Comparison of ENCODE assay signal across 15 cellular contexts in genomic region chr4:108272566-108272965, GRCh38.
DNase-seq lines count a peak whose midpoint lies in the region; ATAC-seq and TF ChIP-seq lines count a peak whose summit lies in the region.
"Had no signal": no experiment of that assay in that cellular context is flagged by ENCODE, and none has a peak within 500 bp of the region (broad histone marks: within the 10 kb centered on the region; RNA-seq: fewer than 3 reads in every experiment).

No MANE protein-coding gene starts in this region.

- no peak overlapping the region for H2AK5ac ChIP-seq in trophoblast cell (ENCODE audit: low read length)

- H2BK5ac ChIP-seq in trophoblast cell (ENCODE audit: low read depth, low read length, poor library complexity) = no peak overlapping the region

- no peaks in the 10 kb centered on the region for H3K9me2 ChIP-seq in MM.1S (replicated peaks; ENCODE audit: insufficient read depth, low read length)

- H2BK12ac ChIP-seq in trophoblast cell (ENCODE audit: low read length) = no peak overlapping the region

- no peak for TF ChIP-seq CTCF in AG04450 (IDR thresholded peaks at IDR 0.05; ENCODE audit: low read depth, low read length)
- TF ChIP-seq CTCF in MM.1S (IDR thresholded peaks at IDR 0.05; ENCODE audit: low read length) = no peak

- no peak overlapping the region for H3K14ac ChIP-seq in trophoblast cell (ENCODE audit: low read length)

- H3K9me3 ChIP-seq in AG04450 (ENCODE audit: control insufficient read depth, insufficient read depth, low read length) = no peaks in the 10 kb centered on the region
- no peaks in the 10 kb centered on the region for H3K9me3 ChIP-seq in SJSA1 (replicated peaks)
- H3K9me3 ChIP-seq in trophoblast cell (ENCODE audit: insufficient read depth, low read depth, low read length) = no peaks in the 10 kb centered on the region
- no peaks in the 10 kb centered on the region for H3K9me3 ChIP-seq in MM.1S (replicated peaks; ENCODE audit: insufficient read depth, low read length)

- WGBS in trophoblast cell (ENCODE audit: extremely low coverage, insufficient coverage, insufficient read length) = no CpG with 5 or more reads among the region's 2 CpGs

- ATAC-seq in HG03521 (IDR thresholded peaks at IDR 0.05; ENCODE audit: unreplicated experiment) = no peak

- H3K4me2 ChIP-seq in trophoblast cell (ENCODE audit: low read length) = no peak overlapping the region
- H3K4me2 ChIP-seq in MM.1S (ENCODE audit: low read depth, low read length) = no peak overlapping the region

- DNase-seq in AG04450 (ENCODE audit: low read depth, low spot score) (peak; percentile 48), EL (peak; percentile 14), SJSA1 (ENCODE audit: low read depth in 1 of 2, low spot score in 2 of 2) (peak; percentile 48 to 78), fibroblast of peridontal ligament (ENCODE audit: extremely low read depth) (peak; percentile 45), trophoblast cell (no peak), NCI-H2107 treated with DMSO at 0.1 percent for 48 hours (lab: John Stamatoyannopoulos, UW; ENCODE audit: unreplicated experiment) (no peak), MM.1S (no peak)
- DNase-seq: activated CD8-positive, alpha-beta memory T cell treated with anti-CD3 and anti-CD28 coated beads, Interleukin-2, amount 50 U/mL, for 48 hours; activated naive CD4-positive, alpha-beta T cell treated with anti-CD3 and anti-CD28 coated beads, Interleukin-2, amount 10 ng/mL, durations not matched to agents 7 days and 5 days; endodermal cell; mesendoderm; retina; SHP77 treated with DMSO at 0.1 percent for 48 hours had no signal

- H3K4me3 ChIP-seq in AG04450 (ENCODE audit: low read depth, low read length) (no peak overlapping the region), SJSA1 (no peak overlapping the region), trophoblast cell (ENCODE audit: low read depth, low read length) (no peak overlapping the region), MM.1S (ENCODE audit: low read length) (no peak overlapping the region)

- no peak overlapping the region for H3K23ac ChIP-seq in trophoblast cell (ENCODE audit: low read length)

- H3K27me3 ChIP-seq in AG04450 (ENCODE audit: control insufficient read depth, insufficient read depth, low read length) = no peaks in the 10 kb centered on the region
- no peaks in the 10 kb centered on the region for H3K27me3 ChIP-seq in SJSA1 (replicated peaks)
- H3K27me3 ChIP-seq in trophoblast cell (ENCODE audit: insufficient read depth, low read length) = no peaks in the 10 kb centered on the region
- no peaks in the 10 kb centered on the region for H3K27me3 ChIP-seq in MM.1S (replicated peaks; ENCODE audit: insufficient read depth, low read length)

- H3K4ac ChIP-seq in trophoblast cell (ENCODE audit: low read depth, low read length) = no peak overlapping the region

- H2AFZ ChIP-seq in trophoblast cell (ENCODE audit: insufficient read depth, low read length, poor library complexity) = no peak overlapping the region
- H2AFZ ChIP-seq in MM.1S (ENCODE audit: low read length) = no peak overlapping the region

- H4K8ac ChIP-seq in trophoblast cell (ENCODE audit: low read depth, low read length) = no peak overlapping the region

- no peak overlapping the region for H3K27ac ChIP-seq in AG04450 (ENCODE audit: low read depth, low read length)
- peak overlapping the region; percentile 39 for H3K27ac ChIP-seq in SJSA1
- H3K27ac ChIP-seq in trophoblast cell (ENCODE audit: low read depth, low read length) = no peak overlapping the region
- H3K27ac ChIP-seq in MM.1S (ENCODE audit: low read length) = no peak overlapping the region
- H3K27ac ChIP-seq: HL-60 had no signal

- H3K79me1 ChIP-seq in trophoblast cell (ENCODE audit: low read length) = no peaks in the 10 kb centered on the region

- no peak overlapping the region for H3K9ac ChIP-seq in trophoblast cell (ENCODE audit: low read length)
- H3K9ac ChIP-seq in MM.1S (ENCODE audit: low read length) = no peak overlapping the region

- H2BK120ac ChIP-seq in trophoblast cell (ENCODE audit: insufficient read depth, low read length, poor library complexity) = no peak overlapping the region

- H3F3A ChIP-seq in MM.1S (ENCODE audit: insufficient read depth, low read length) = no peaks in the 10 kb centered on the region

- POLR2A ChIA-PET in AG04450 (lab: Yijun Ruan, JAX) = no interaction called here

- H3K4me1 ChIP-seq in SJSA1 (replicated peaks) (peaks cover 35% of the 10 kb centered on the region), trophoblast cell (ENCODE audit: control insufficient read depth in 1 of 2, insufficient read depth in 2 of 2, low read length in 2 of 2) (no peaks in the 10 kb centered on the region), MM.1S (ENCODE audit: low read length) (no peaks in the 10 kb centered on the region)

- no peak overlapping the region for H4K12ac ChIP-seq in trophoblast cell (ENCODE audit: low read depth, low read length)

- H3K18ac ChIP-seq in trophoblast cell (ENCODE audit: low read length) = no peak overlapping the region

- no peak overlapping the region for H4K91ac ChIP-seq in trophoblast cell (ENCODE audit: low read depth, low read length)

- H4K20me1 ChIP-seq in MM.1S (ENCODE audit: insufficient read depth, low read length) = no peaks in the 10 kb centered on the region

- H3K36me3 ChIP-seq in SJSA1 = no peaks in the 10 kb centered on the region
- no peaks in the 10 kb centered on the region for H3K36me3 ChIP-seq in trophoblast cell (ENCODE audit: control insufficient read depth in 1 of 2, insufficient read depth in 2 of 2, low read length in 2 of 2)
- H3K36me3 ChIP-seq in MM.1S (replicated peaks; ENCODE audit: insufficient read depth, low read length) = no peaks in the 10 kb centered on the region

- H3K79me2 ChIP-seq in trophoblast cell (ENCODE audit: control insufficient read depth, insufficient read depth, low read length, poor library complexity) (no peaks in the 10 kb centered on the region), MM.1S (ENCODE audit: low read length) (no peaks in the 10 kb centered on the region)

- CTCF ChIA-PET in AG04450 (lab: Charles Lee) = interaction anchor here (0.7 kb wide), 1 partner anchor 299 kb away, joined by 6 read pairs; no protein-coding TSS in a partner anchor

Comparison
In these comparisons a context has a peak if more than half of its experiments do, and no peak if none do; other contexts are left out.
1. DNase-seq: peak in AG04450 (single experiment), EL (single experiment), SJSA1 (2 of 2) and fibroblast of peridontal ligament (single experiment); none in trophoblast cell (0 of 2), NCI-H2107 treated with DMSO at 0.1 percent for 48 hours (single experiment) and MM.1S (single experiment).